31 cellular contexts compared by ENCODE assay signal in the genomic region with DNA sequence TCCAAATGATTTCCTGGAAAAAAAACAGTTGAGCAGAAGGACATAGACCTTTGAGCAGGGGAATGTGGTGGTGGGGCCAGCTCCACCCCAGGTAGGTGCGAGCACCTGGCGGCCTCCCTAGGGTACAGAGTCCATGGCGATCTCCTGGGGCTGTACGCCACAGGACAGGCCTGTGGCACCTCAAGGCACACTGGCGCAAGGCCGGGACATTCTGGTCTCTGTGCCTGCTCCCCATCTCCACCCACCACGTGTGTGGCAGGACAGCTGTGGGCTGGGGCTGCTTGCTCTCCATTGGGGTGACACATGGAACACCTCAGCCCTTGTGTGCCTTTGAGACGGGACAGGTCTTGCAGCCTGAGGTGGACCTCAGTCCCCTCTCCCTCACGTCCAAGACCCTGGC. TPM values are rescaled to one million over a fixed set of nuclear protein-coding genes. Genes with fewer than 3 reads are reported as not detected.
A peak's percentile ranks its signal among the peaks of the same experiment; 100 is the strongest.
DNase-seq lines count a peak whose midpoint lies in the region; ATAC-seq and TF ChIP-seq lines count a peak whose summit lies in the region.
"Had no signal": no experiment of that assay in that cellular context is flagged by ENCODE, and none has a peak within 500 bp of the region (broad histone marks: within the 10 kb centered on the region; RNA-seq: fewer than 3 reads in every experiment).

No MANE protein-coding gene starts in this region.

- no peak for ATAC-seq in gastroesophageal sphincter
- no peak for ATAC-seq in gastrocnemius medialis
- ATAC-seq in HG02623 (IDR thresholded peaks at IDR 0.05; ENCODE audit: unreplicated experiment), result no peak
- no peak for ATAC-seq in GM19328 (IDR thresholded peaks at IDR 0.05; ENCODE audit: unreplicated experiment)
- ATAC-seq: activated CD4-positive, CD25-positive, alpha-beta regulatory T cell treated with anti-CD3 and anti-CD28 coated beads, Interleukin-2, amount 50 U/mL, for 24 hours; activated T-helper 17 cell treated with anti-CD3 and anti-CD28 coated beads, Interleukin-2, amount 50 U/mL, for 72 hours; esophagus mucosa; foreskin keratinocyte had no signal

- TF ChIP-seq CTCF in Peyer's patch (IDR thresholded peaks at IDR 0.05) (peak in 1 of 6 experiments; percentile 26), gastroesophageal sphincter (IDR thresholded peaks at IDR 0.05) (no peak), gastrocnemius medialis (IDR thresholded peaks at IDR 0.05 in 4 of 5, conservative IDR thresholded peaks at IDR 0.05 in 1 of 5) (no peak)

- TF ChIP-seq EP300 in gastroesophageal sphincter (IDR thresholded peaks at IDR 0.05), result no peak

- TF ChIP-seq POLR2A in Peyer's patch (IDR thresholded peaks at IDR 0.05) (peak in 1 of 2 donors; percentile 74), gastroesophageal sphincter (IDR thresholded peaks at IDR 0.05) (no peak), gastrocnemius medialis (IDR thresholded peaks at IDR 0.05) (no peak)

- peak overlapping the region in 1 of 4 donors; percentile 14 for H3K4me3 ChIP-seq in Peyer's patch
- no peak overlapping the region for H3K4me3 ChIP-seq in gastroesophageal sphincter
- H3K4me3 ChIP-seq in gastrocnemius medialis, result no peak overlapping the region
- H3K4me3 ChIP-seq: prostate gland, smooth muscle cell, upper lobe of left lung had no signal

- intact Hi-C loops in gastrocnemius medialis (cut with DNase I; ENCODE audit: low total_unique reads), result loop anchor here (5.0 kb wide), 2 partner anchors 47 to 358 kb away; no protein-coding TSS in a partner anchor

- H3K4me1 ChIP-seq in Peyer's patch (peaks cover 0 to 60% (median 8%) of the 10 kb centered on the region in 4 donors), gastroesophageal sphincter (peaks cover 2 to 77% (median 42%) of the 10 kb centered on the region in 3 donors), gastrocnemius medialis (peaks cover 44 to 50% of the 10 kb centered on the region in 2 donors)
- H3K4me1 ChIP-seq: foreskin keratinocyte, upper lobe of left lung had no signal

- WGBS in gastroesophageal sphincter (ENCODE audit: low coverage in 1 of 2), 2 donors, result 93% methylated on average over 8 of the region's 9 CpGs; no CpG with 5 or more reads in 1 of the 2 donors

- peak overlapping the region in 3 of 4 donors; percentile 80 to 99 (median 94) for H3K27ac ChIP-seq in Peyer's patch
- H3K27ac ChIP-seq in gastroesophageal sphincter, result peak overlapping the region in 3 of 4 donors; percentile 56 to 83 (median 59)
- peak overlapping the region; percentile 23 to 90 (median 85) for H3K27ac ChIP-seq in gastrocnemius medialis
- H3K27ac ChIP-seq: foreskin keratinocyte, prostate gland, upper lobe of left lung had no signal

- H3K36me3 ChIP-seq in Peyer's patch (no peaks in the 10 kb centered on the region), gastroesophageal sphincter (no peaks in the 10 kb centered on the region), gastrocnemius medialis (no peaks in the 10 kb centered on the region)
- H3K36me3 ChIP-seq: prostate gland, upper lobe of left lung had no signal

- no peaks in the 10 kb centered on the region for H3K27me3 ChIP-seq in Peyer's patch
- no peaks in the 10 kb centered on the region for H3K27me3 ChIP-seq in gastroesophageal sphincter
- no peaks in the 10 kb centered on the region for H3K27me3 ChIP-seq in gastrocnemius medialis
- H3K27me3 ChIP-seq: upper lobe of left lung had no signal

- DNase-seq in Peyer's patch (peak in 2 of 3 donors; percentile 91 to 94), mucosa of gallbladder (ENCODE audit: low spot score) (peak; percentile 56), gastrocnemius medialis (no peak)
- no peak for DNase-seq in activated CD4-positive, alpha-beta T cell treated with anti-CD3 and anti-CD28 coated beads for 1 hour
- DNase-seq: activated CD4-positive, alpha-beta memory T cell treated with anti-CD3 and anti-CD28 coated beads, Interleukin-2, amount 10 ng/mL, durations not matched to agents 7 days and 5 days; activated CD8-positive, alpha-beta memory T cell treated with anti-CD3 and anti-CD28 coated beads, Interleukin-2, amount 50 U/mL, for 48 hours; amygdala; C1 segment of cervical spinal cord; cortex of kidney; DMS79 treated with DMSO at 0.1 percent for 48 hours; endodermal cell; foreskin keratinocyte; GF-D8; HCEC 1CT; KG1; MM.1S; NCI-H1417 treated with DMSO at 0.1 percent for 48 hours; NCI-H2081; NCI-H2227 treated with DMSO at 0.1 percent for 48 hours; stimulated activated CD4-positive, alpha-beta T cell treated with anti-CD3 and anti-CD28 coated beads, Interleukin-2, amount 100 ng/mL, for 24 hours; upper lobe of left lung had no signal

- no peaks in the 10 kb centered on the region for H3K9me3 ChIP-seq in Peyer's patch
- H3K9me3 ChIP-seq in gastroesophageal sphincter, result no peaks in the 10 kb centered on the region
- no peaks in the 10 kb centered on the region for H3K9me3 ChIP-seq in gastrocnemius medialis
- H3K9me3 ChIP-seq: Caco-2, prostate gland, upper lobe of left lung had no signal

- in situ Hi-C loops in gastrocnemius medialis (cut with MboI; ENCODE audit: low sequenced_read_pairs in 4 of 4), result no loop called here

RNA-seq across cellular contexts. Expression of a gene that starts 25.2 kb away (rescaled TPM):
- total RNA-seq in Peyer's patch (100 to 1,000 TPM; 155 to 577 (median 259) TPM), gastroesophageal sphincter (100 to 1,000 TPM in 1 of 4 donors, 10 to 100 TPM in 3; 26.8 to 104 (median 48.6) TPM), mucosa of gallbladder (37.2 TPM), gastrocnemius medialis (10 to 100 TPM; 11.3 to 43.0 (median 24.7) TPM)
- total RNA-seq: subcutaneous adipose tissue had no signal

Comparison
In these comparisons a context has a peak if more than half of its experiments do, and no peak if none do; other contexts are left out.
1. DNase-seq: peak in Peyer's patch (2 of 3) and mucosa of gallbladder (single experiment); none in gastrocnemius medialis (0 of 2) and activated CD4-positive, alpha-beta T cell treated with anti-CD3 and anti-CD28 coated beads for 1 hour (single experiment).
2. Peak in every context shown above with its lines, with median percentiles within 50 percentile points of each other: H3K27ac ChIP-seq.